22 cellular contexts compared by ENCODE assay signal in the genomic region with DNA sequence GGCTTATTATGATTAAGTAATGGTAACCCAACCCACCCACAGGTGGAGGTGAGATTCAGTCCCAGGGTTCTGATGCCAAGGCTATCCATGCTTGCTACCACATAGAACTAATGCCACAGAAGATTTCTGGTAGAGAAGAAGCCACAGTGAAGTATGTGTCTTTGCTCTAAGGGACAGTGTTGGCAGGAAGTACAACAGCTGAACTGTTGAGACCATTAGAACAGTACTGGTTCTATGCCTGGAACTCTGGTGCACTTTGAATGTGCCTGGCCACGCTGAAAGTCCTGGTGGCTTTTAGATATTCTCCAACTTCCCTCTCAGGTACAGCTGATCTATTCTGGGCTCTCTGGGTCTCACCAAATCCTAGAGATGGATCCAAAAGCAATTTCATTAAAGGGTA. TPM values are rescaled to one million over a fixed set of nuclear protein-coding genes. Genes with fewer than 3 reads are reported as not detected.
DNase-seq lines count a peak whose midpoint lies in the region; ATAC-seq lines count a peak whose summit lies in the region.
"Had no signal": no experiment of that assay in that cellular context is flagged by ENCODE, and none has a peak within 500 bp of the region (broad histone marks: within the 10 kb centered on the region; RNA-seq: fewer than 3 reads in every experiment).

No MANE protein-coding gene starts in this region.

- no peaks in the 10 kb centered on the region for H3K27me3 Mint-ChIP-seq in activated T-helper 1 cell treated with anti-CD3 and anti-CD28 coated beads, Interleukin-12 subunit alpha, Interleukin-12 subunit beta, Interleukin-2, Interleukin-4 antibody, amounts not matched to agents 30 ng/mL and 10 ng/mL and 1 ng/mL, durations not matched to agents 14 hours and 24 hours and 36 hours (ENCODE audit: insufficient read depth)
- H3K27me3 Mint-ChIP-seq: activated naive CD8-positive, alpha-beta T cell; stimulated activated naive CD8-positive, alpha-beta T cell treated with anti-CD3 and anti-CD28 coated beads, Interleukin-15, Interleukin-2, amounts not matched to agents 100 ng/mL and 50 ng/mL, for 24 hours had no signal

- no peak overlapping the region for H3K27ac Mint-ChIP-seq in activated T-helper 1 cell treated with anti-CD3 and anti-CD28 coated beads, Interleukin-12 subunit alpha, Interleukin-12 subunit beta, Interleukin-2, Interleukin-4 antibody, amounts not matched to agents 30 ng/mL and 10 ng/mL and 1 ng/mL, durations not matched to agents 14 hours and 24 hours and 36 hours
- H3K27ac Mint-ChIP-seq in activated naive CD4-positive, alpha-beta T cell treated with anti-CD3 and anti-CD28 coated beads, Interleukin-2, amount 50 U/mL, for 72 hours: no peak overlapping the region
- H3K27ac Mint-ChIP-seq: activated naive CD8-positive, alpha-beta T cell had no signal

- peak; percentile 35 for DNase-seq in Ammon's horn (ENCODE audit: low spot score)
- peak; percentile 55 for DNase-seq in medulla oblongata (ENCODE audit: extremely low spot score)
- DNase-seq in activated T-helper 1 cell treated with anti-CD3 and anti-CD28 coated beads, Interleukin-12 subunit alpha, Interleukin-12 subunit beta, Interleukin-2, Interleukin-4 antibody, amounts not matched to agents 30 ng/mL and 10 ng/mL and 1 ng/mL, durations not matched to agents 14 hours and 24 hours and 36 hours (ENCODE audit: low spot score): no peak
- DNase-seq in NCI-H1694 (lab: John Stamatoyannopoulos, UW): no peak
- DNase-seq in DMS79 treated with DMSO at 0.1 percent for 48 hours (lab: John Stamatoyannopoulos, UW): no peak
- no peak for DNase-seq in activated naive CD4-positive, alpha-beta T cell treated with anti-CD3 and anti-CD28 coated beads, Interleukin-2, amount 50 U/mL, for 72 hours (ENCODE audit: low spot score in 2 of 2)
- DNase-seq: 8988T; activated CD4-positive, CD25-positive, alpha-beta regulatory T cell treated with anti-CD3 and anti-CD28 coated beads, Interleukin-2, amount 50 U/mL, for 72 hours; activated T-cell treated with anti-CD3 and anti-CD28 coated beads, Interleukin-2, amount 50 U/mL, for 48 hours; Calu3; left ventricle myocardium superior; MG63; NCI-H2227 treated with DMSO at 0.1 percent for 48 hours; right lobe of liver; T-helper 9 cell; transverse colon had no signal

- H3K4me3 Mint-ChIP-seq in activated T-helper 1 cell treated with anti-CD3 and anti-CD28 coated beads, Interleukin-12 subunit alpha, Interleukin-12 subunit beta, Interleukin-2, Interleukin-4 antibody, amounts not matched to agents 30 ng/mL and 10 ng/mL and 1 ng/mL, durations not matched to agents 14 hours and 24 hours and 36 hours: no peak overlapping the region
- H3K4me3 Mint-ChIP-seq: activated naive CD8-positive, alpha-beta T cell; stimulated activated naive CD8-positive, alpha-beta T cell treated with anti-CD3 and anti-CD28 coated beads, Interleukin-15, Interleukin-2, amounts not matched to agents 100 ng/mL and 50 ng/mL, for 24 hours had no signal

- peaks cover 10% of the 10 kb centered on the region for H3K36me3 Mint-ChIP-seq in activated T-helper 1 cell treated with anti-CD3 and anti-CD28 coated beads, Interleukin-12 subunit alpha, Interleukin-12 subunit beta, Interleukin-2, Interleukin-4 antibody, amounts not matched to agents 30 ng/mL and 10 ng/mL and 1 ng/mL, durations not matched to agents 14 hours and 24 hours and 36 hours (ENCODE audit: low read depth)
- peaks cover 21 to 24% of the 10 kb centered on the region in 2 donors for H3K36me3 Mint-ChIP-seq in activated naive CD4-positive, alpha-beta T cell treated with anti-CD3 and anti-CD28 coated beads, Interleukin-2, amount 50 U/mL, for 72 hours

- ATAC-seq in GM21381 (IDR thresholded peaks at IDR 0.05; ENCODE audit: unreplicated experiment) (peak; percentile 52), HG03460 (IDR thresholded peaks at IDR 0.05; ENCODE audit: unreplicated experiment) (peak; percentile 48)
- ATAC-seq in activated naive CD4-positive, alpha-beta T cell treated with anti-CD3 and anti-CD28 coated beads, Interleukin-2, amount 50 U/mL, for 72 hours: no peak
- ATAC-seq: right lobe of liver had no signal

- no peaks in the 10 kb centered on the region for H3K9me3 Mint-ChIP-seq in activated T-helper 1 cell treated with anti-CD3 and anti-CD28 coated beads, Interleukin-12 subunit alpha, Interleukin-12 subunit beta, Interleukin-2, Interleukin-4 antibody, amounts not matched to agents 30 ng/mL and 10 ng/mL and 1 ng/mL, durations not matched to agents 14 hours and 24 hours and 36 hours
- no peaks in the 10 kb centered on the region for H3K9me3 Mint-ChIP-seq in activated naive CD4-positive, alpha-beta T cell treated with anti-CD3 and anti-CD28 coated beads, Interleukin-2, amount 50 U/mL, for 72 hours
- H3K9me3 Mint-ChIP-seq: stimulated activated naive CD8-positive, alpha-beta T cell treated with anti-CD3 and anti-CD28 coated beads, Interleukin-15, Interleukin-2, amounts not matched to agents 100 ng/mL and 50 ng/mL, for 24 hours had no signal

- intact Hi-C loops in activated T-helper 1 cell treated with anti-CD3 and anti-CD28 coated beads, Interleukin-12 subunit alpha, Interleukin-12 subunit beta, Interleukin-2, Interleukin-4 antibody, amounts not matched to agents 30 ng/mL and 10 ng/mL and 1 ng/mL, durations not matched to agents 14 hours and 24 hours and 36 hours (cut with micrococcal nuclease): no loop called here

- H3K4me1 Mint-ChIP-seq in activated T-helper 1 cell treated with anti-CD3 and anti-CD28 coated beads, Interleukin-12 subunit alpha, Interleukin-12 subunit beta, Interleukin-2, Interleukin-4 antibody, amounts not matched to agents 30 ng/mL and 10 ng/mL and 1 ng/mL, durations not matched to agents 14 hours and 24 hours and 36 hours (ENCODE audit: low read depth): peaks cover 3% of the 10 kb centered on the region

RNA-seq across cellular contexts. Expression of a gene that starts 7.8 kb away (rescaled TPM):
- total RNA-seq in activated T-helper 1 cell treated with anti-CD3 and anti-CD28 coated beads, Interleukin-12 subunit alpha, Interleukin-12 subunit beta, Interleukin-2, Interleukin-4 antibody, amounts not matched to agents 30 ng/mL and 10 ng/mL and 1 ng/mL, durations not matched to agents 14 hours and 24 hours and 36 hours: 17.3 and 17.5 TPM in 2 replicates
- 10 to 100 TPM; 15.2 to 20.3 TPM for total RNA-seq in activated naive CD4-positive, alpha-beta T cell treated with anti-CD3 and anti-CD28 coated beads, Interleukin-2, amount 50 U/mL, for 72 hours

RNA-seq across cellular contexts. Expression of a gene that starts 32.9 kb away (rescaled TPM):
- total RNA-seq in activated T-helper 1 cell treated with anti-CD3 and anti-CD28 coated beads, Interleukin-12 subunit alpha, Interleukin-12 subunit beta, Interleukin-2, Interleukin-4 antibody, amounts not matched to agents 30 ng/mL and 10 ng/mL and 1 ng/mL, durations not matched to agents 14 hours and 24 hours and 36 hours: not detected in 2 replicates
- not detected for total RNA-seq in activated naive CD4-positive, alpha-beta T cell treated with anti-CD3 and anti-CD28 coated beads, Interleukin-2, amount 50 U/mL, for 72 hours
- total RNA-seq: Calu3, H1, left ventricle myocardium superior, osteoblast, right lobe of liver, transverse colon had no signal

RNA-seq across cellular contexts. Expression of a gene that starts 47.3 kb away (rescaled TPM):
- not detected in 2 replicates for total RNA-seq in activated T-helper 1 cell treated with anti-CD3 and anti-CD28 coated beads, Interleukin-12 subunit alpha, Interleukin-12 subunit beta, Interleukin-2, Interleukin-4 antibody, amounts not matched to agents 30 ng/mL and 10 ng/mL and 1 ng/mL, durations not matched to agents 14 hours and 24 hours and 36 hours
- not detected for total RNA-seq in activated naive CD4-positive, alpha-beta T cell treated with anti-CD3 and anti-CD28 coated beads, Interleukin-2, amount 50 U/mL, for 72 hours
- total RNA-seq: Calu3, H1, left ventricle myocardium superior, osteoblast, right lobe of liver, transverse colon had no signal

Comparison
In these comparisons a context has a peak if more than half of its experiments do, and no peak if none do; other contexts are left out.
1. DNase-seq: peak in Ammon's horn (single experiment) and medulla oblongata (single experiment); none in activated T-helper 1 cell treated with anti-CD3 and anti-CD28 coated beads, Interleukin-12 subunit alpha, Interleukin-12 subunit beta, Interleukin-2, Interleukin-4 antibody, amounts not matched to agents 30 ng/mL and 10 ng/mL and 1 ng/mL, durations not matched to agents 14 hours and 24 hours and 36 hours (single experiment), NCI-H1694 (single experiment), DMS79 treated with DMSO at 0.1 percent for 48 hours (single experiment) and activated naive CD4-positive, alpha-beta T cell treated with anti-CD3 and anti-CD28 coated beads, Interleukin-2, amount 50 U/mL, for 72 hours (0 of 2).
2. ATAC-seq: peak in GM21381 (single experiment) and HG03460 (single experiment); none in activated naive CD4-positive, alpha-beta T cell treated with anti-CD3 and anti-CD28 coated beads, Interleukin-2, amount 50 U/mL, for 72 hours (0 of 2).